In genomic region chr2:196905365-196905764, GRCh38 we compare ENCODE assay signal across 2 cellular contexts.
TF ChIP-seq lines count a peak whose summit lies in the region.

No MANE protein-coding gene starts in this region.

TF ChIP-seq in HEK293T, 16 proteins besides CTCF, POLR2A, EP300 and RAD21:
- TF ChIP-seq L3MBTL2 (conservative IDR thresholded peaks at IDR 0.05): peak; percentile 58; the same call in 1 of the 2 replicates

TF ChIP-seq in H1, 55 proteins besides CTCF, POLR2A, EP300 and RAD21:
- TF ChIP-seq TAF1 (IDR thresholded peaks at IDR 0.05; ENCODE audit: low read depth, low read length): 0 out of 2 replicates have a peak, but pooled peaks have one; percentile 23
TF ChIP-seq in H1: peak in this region for 1; not testable (repeated sequence) for 54.
